ENCODE assay signal across 13 cellular contexts in genomic region chr5:150401076-150401375, GRCh38. TPM values are rescaled to one million over a fixed set of nuclear protein-coding genes. Genes with fewer than 3 reads are reported as not detected.
A peak's percentile ranks its signal among the peaks of the same experiment; 100 is the strongest.
DNase-seq lines count a peak whose midpoint lies in the region; ATAC-seq and TF ChIP-seq lines count a peak whose summit lies in the region.
"Had no signal": no experiment of that assay in that cellular context is flagged by ENCODE, and none has a peak within 500 bp of the region (broad histone marks: within the 10 kb centered on the region; RNA-seq: fewer than 3 reads in every experiment).

No MANE protein-coding gene starts in this region.

- peaks cover 2 to 19% of the 10 kb centered on the region in 2 donors for H3K36me3 Mint-ChIP-seq in activated T-cell treated with anti-CD3 and anti-CD28 coated beads, Interleukin-2, amount 50 U/mL, for 72 hours (ENCODE audit: insufficient read depth in 2 of 2)
- peaks cover 54 to 84% of the 10 kb centered on the region in 2 donors for H3K36me3 Mint-ChIP-seq in stimulated activated naive B cell treated with anti-CD40 and anti-IgM and Interleukin-4, amounts not matched to agents 10 μg/mL and 1 μg/mL and 100 μg/mL, for 72 hours

- CTCF ChIA-PET in RWPE1 (lab: Yijun Ruan, JAX), result interaction anchor here (0.5 to 1.1 kb wide), 7 partner anchors 16 to 1341 kb away, joined by 3 to 4 read pairs (median 3); no protein-coding TSS in a partner anchor

- H3K4me3 Mint-ChIP-seq in activated T-cell treated with anti-CD3 and anti-CD28 coated beads, Interleukin-2, amount 50 U/mL, for 72 hours, result no peak overlapping the region
- H3K4me3 Mint-ChIP-seq in stimulated activated naive B cell treated with anti-CD40 and anti-IgM and Interleukin-4, amounts not matched to agents 10 μg/mL and 1 μg/mL and 100 μg/mL, for 72 hours, result peak overlapping the region; percentile 45 to 51
- H3K4me3 Mint-ChIP-seq: type B pancreatic cell had no signal

- H3K27me3 Mint-ChIP-seq in activated T-cell treated with anti-CD3 and anti-CD28 coated beads, Interleukin-2, amount 50 U/mL, for 72 hours (ENCODE audit: low read depth), result no peaks in the 10 kb centered on the region
- H3K27me3 Mint-ChIP-seq in stimulated activated naive B cell treated with anti-CD40 and anti-IgM and Interleukin-4, amounts not matched to agents 10 μg/mL and 1 μg/mL and 100 μg/mL, for 72 hours, result peaks cover 0 to 6% of the 10 kb centered on the region in 2 donors
- H3K27me3 Mint-ChIP-seq: type B pancreatic cell had no signal

- peak overlapping the region; percentile 71 for H3K27ac Mint-ChIP-seq in activated T-cell treated with anti-CD3 and anti-CD28 coated beads, Interleukin-2, amount 50 U/mL, for 72 hours
- H3K27ac Mint-ChIP-seq in stimulated activated naive B cell treated with anti-CD40 and anti-IgM and Interleukin-4, amounts not matched to agents 10 μg/mL and 1 μg/mL and 100 μg/mL, for 72 hours, result peak overlapping the region; percentile 98
- H3K27ac Mint-ChIP-seq: type B pancreatic cell had no signal

- H3K9me3 Mint-ChIP-seq in activated T-cell treated with anti-CD3 and anti-CD28 coated beads, Interleukin-2, amount 50 U/mL, for 72 hours, result no peaks in the 10 kb centered on the region
- no peaks in the 10 kb centered on the region for H3K9me3 Mint-ChIP-seq in stimulated activated naive B cell treated with anti-CD40 and anti-IgM and Interleukin-4, amounts not matched to agents 10 μg/mL and 1 μg/mL and 100 μg/mL, for 72 hours
- H3K9me3 Mint-ChIP-seq: type B pancreatic cell had no signal

- no peak for TF ChIP-seq CTCF in RWPE1 (conservative IDR thresholded peaks at IDR 0.05; ENCODE audit: low read depth)

- no peak for DNase-seq in activated T-cell treated with anti-CD3 and anti-CD28 coated beads, Interleukin-2, amount 50 U/mL, for 72 hours
- DNase-seq in activated T-cell treated with anti-CD3 and anti-CD28 coated beads, Interleukin-2, amount 50 U/mL, for 1 hour, result no peak
- DNase-seq in RWPE1 (ENCODE audit: low spot score), result no peak
- peak; percentile 19 for DNase-seq in cerebellum (ENCODE audit: low spot score)
- DNase-seq in stimulated activated naive B cell treated with anti-CD40 and anti-IgM and Interleukin-4, amounts not matched to agents 10 μg/mL and 1 μg/mL and 100 μg/mL, for 72 hours, result peak; percentile 18
- no peak for DNase-seq in middle frontal gyrus (ENCODE audit: extremely low spot score, low spot score)
- no peak for DNase-seq in ecto neural progenitor cell (ENCODE audit: low spot score)
- DNase-seq in activated CD4-positive, alpha-beta T cell treated with anti-CD3 and anti-CD28 coated beads, Interleukin-2, amount 50 U/mL, for 48 hours, result no peak
- DNase-seq: brain microvascular endothelial cell, left cardiac atrium, NCI-H1436, WERI-Rb-1 had no signal

- H3K27ac ChIP-seq in RWPE1, result peak overlapping the region; percentile 19
- H3K27ac ChIP-seq: brain microvascular endothelial cell, WERI-Rb-1 had no signal

- ATAC-seq in activated T-cell treated with anti-CD3 and anti-CD28 coated beads, Interleukin-2, amount 50 U/mL, for 72 hours (replicated peaks in 1 of 2), result no peak
- peak; percentile 4 to 10 for ATAC-seq in stimulated activated naive B cell treated with anti-CD40 and anti-IgM and Interleukin-4, amounts not matched to agents 10 μg/mL and 1 μg/mL and 100 μg/mL, for 72 hours (replicated peaks)
- ATAC-seq: left cardiac atrium had no signal

- POLR2A ChIA-PET in RWPE1 (lab: Yijun Ruan, JAX; ENCODE audit: low non-redundant PET), result no interaction called here

- no peaks in the 10 kb centered on the region for H3K4me1 Mint-ChIP-seq in activated T-cell treated with anti-CD3 and anti-CD28 coated beads, Interleukin-2, amount 50 U/mL, for 72 hours (ENCODE audit: low read depth)
- peaks cover 54 to 64% of the 10 kb centered on the region in 2 donors for H3K4me1 Mint-ChIP-seq in stimulated activated naive B cell treated with anti-CD40 and anti-IgM and Interleukin-4, amounts not matched to agents 10 μg/mL and 1 μg/mL and 100 μg/mL, for 72 hours

RNA-seq across cellular contexts. Expression of gene CD74, which starts 11.7 kb away (rescaled TPM):
- 100 to 1,000 TPM; 363 to 455 TPM for total RNA-seq in activated T-cell treated with anti-CD3 and anti-CD28 coated beads, Interleukin-2, amount 50 U/mL, for 72 hours
- total RNA-seq in cerebellum, result 11.3 TPM

RNA-seq across cellular contexts. Expression of gene TCOF1, which starts 43.5 kb away (rescaled TPM):
- total RNA-seq in activated T-cell treated with anti-CD3 and anti-CD28 coated beads, Interleukin-2, amount 50 U/mL, for 72 hours, result 10 to 100 TPM; 55.5 to 62.3 TPM
- 14.5 TPM for total RNA-seq in cerebellum

RNA-seq across cellular contexts. Expression of gene RPS14, which starts 48.5 kb away (rescaled TPM):
- 1,000 to 10,000 TPM; 2,954 to 3,917 TPM for total RNA-seq in activated T-cell treated with anti-CD3 and anti-CD28 coated beads, Interleukin-2, amount 50 U/mL, for 72 hours
- 1,114 TPM for total RNA-seq in cerebellum

Comparison
In these comparisons a context has a peak if more than half of its experiments do, and no peak if none do; other contexts are left out.
1. ATAC-seq: peak in stimulated activated naive B cell treated with anti-CD40 and anti-IgM and Interleukin-4, amounts not matched to agents 10 μg/mL and 1 μg/mL and 100 μg/mL, for 72 hours (2 of 2); none in activated T-cell treated with anti-CD3 and anti-CD28 coated beads, Interleukin-2, amount 50 U/mL, for 72 hours (0 of 2).
2. DNase-seq: peak in cerebellum (single experiment) and stimulated activated naive B cell treated with anti-CD40 and anti-IgM and Interleukin-4, amounts not matched to agents 10 μg/mL and 1 μg/mL and 100 μg/mL, for 72 hours (single experiment); none in activated T-cell treated with anti-CD3 and anti-CD28 coated beads, Interleukin-2, amount 50 U/mL, for 72 hours (0 of 2), activated T-cell treated with anti-CD3 and anti-CD28 coated beads, Interleukin-2, amount 50 U/mL, for 1 hour (single experiment), RWPE1 (single experiment), middle frontal gyrus (single experiment), ecto neural progenitor cell (single experiment) and activated CD4-positive, alpha-beta T cell treated with anti-CD3 and anti-CD28 coated beads, Interleukin-2, amount 50 U/mL, for 48 hours (0 of 2).
3. H3K4me3 Mint-ChIP-seq: peak in stimulated activated naive B cell treated with anti-CD40 and anti-IgM and Interleukin-4, amounts not matched to agents 10 μg/mL and 1 μg/mL and 100 μg/mL, for 72 hours (2 of 2); none in activated T-cell treated with anti-CD3 and anti-CD28 coated beads, Interleukin-2, amount 50 U/mL, for 72 hours (0 of 2).
4. RNA of gene CD74, which starts 11.7 kb away (total RNA-seq): 363 to 455 TPM in activated T-cell treated with anti-CD3 and anti-CD28 coated beads, Interleukin-2, amount 50 U/mL, for 72 hours; 11.3 TPM in cerebellum (single experiment); every median in the first group is over 10 times any median in the second.